ENCODE assay signal across 21 cellular contexts in the genomic region with DNA sequence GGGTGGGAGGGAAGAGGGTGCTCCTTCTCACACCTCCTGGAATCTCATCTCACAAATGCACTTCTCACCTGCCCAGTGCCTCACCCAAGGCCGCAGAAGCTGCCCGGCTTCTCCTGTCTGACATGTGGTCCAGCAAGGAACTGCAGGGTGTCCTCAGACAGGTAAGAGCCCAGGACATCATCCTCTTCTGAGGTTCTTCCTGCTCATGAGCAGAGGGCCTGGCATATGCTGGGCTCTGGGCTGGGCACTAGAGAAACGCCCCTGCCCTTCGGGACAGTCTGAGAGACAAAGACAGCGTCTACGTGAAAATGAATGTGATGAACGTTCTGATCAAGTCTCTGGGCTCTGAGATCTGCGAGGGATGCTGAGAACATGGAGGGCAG. TPM values are rescaled to one million over a fixed set of nuclear protein-coding genes. Genes with fewer than 3 reads are reported as not detected.
DNase-seq lines count a peak whose midpoint lies in the region; ATAC-seq, FAIRE-seq and TF ChIP-seq lines count a peak whose summit lies in the region.
"Had no signal": no experiment of that assay in that cellular context is flagged by ENCODE, and none has a peak within 500 bp of the region (broad histone marks: within the 10 kb centered on the region; RNA-seq: fewer than 3 reads in every experiment).

No MANE protein-coding gene starts in this region.

- H3K9ac ChIP-seq in HCT116 (ENCODE audit: low read length) (no peak overlapping the region), HepG2 (ENCODE audit: insufficient read depth, low read depth, low read length) (no peak overlapping the region)

- H2AFZ ChIP-seq in HCT116 (ENCODE audit: low read depth, low read length, poor library complexity, severe bottlenecking) = no peak overlapping the region
- no peak overlapping the region for H2AFZ ChIP-seq in HepG2 (ENCODE audit: low read length)
- H2AFZ ChIP-seq in osteoblast (ENCODE audit: low read length) = no peak overlapping the region

- POLR2A ChIA-PET in A673 (lab: Charles Lee; ENCODE audit: low non-redundant PET) (no interaction called here), HCT116 (lab: Charles Lee) (no interaction called here), HepG2 (lab: Yijun Ruan, JAX) (no interaction called here)

- no peaks in the 10 kb centered on the region for H3K9me3 ChIP-seq in A673 (ENCODE audit: low read depth, low read length, poor library complexity, severe bottlenecking)
- H3K9me3 ChIP-seq in HCT116 (ENCODE audit: control insufficient read depth in 1 of 2, insufficient read depth in 1 of 2, low read depth in 1 of 2, low read length in 2 of 2) = no peaks in the 10 kb centered on the region
- no peaks in the 10 kb centered on the region for H3K9me3 ChIP-seq in HepG2 (ENCODE audit: low read length)
- no peaks in the 10 kb centered on the region for H3K9me3 ChIP-seq in osteoblast (ENCODE audit: low read depth, low read length)
- H3K9me3 ChIP-seq: BE2C, Caco-2 had no signal

- in situ Hi-C loops in HepG2 (cut with HindIII; ENCODE audit: extremely low pct_ligation_motif_present, low pct_unique_long_range_greater_than_20kb) = no loop called here

- peaks cover 100% of the 10 kb centered on the region for H3K36me3 ChIP-seq in A673 (ENCODE audit: insufficient read depth, low read length, poor library complexity, severe bottlenecking)
- no peaks in the 10 kb centered on the region for H3K36me3 ChIP-seq in HCT116 (ENCODE audit: control insufficient read depth in 1 of 2, insufficient read depth in 2 of 2, low read length in 2 of 2)
- H3K36me3 ChIP-seq in HepG2 (replicated peaks in 1 of 2; ENCODE audit: control insufficient read depth in 1 of 2, insufficient read depth in 2 of 2, low read length in 2 of 2) = no peaks in the 10 kb centered on the region
- no peaks in the 10 kb centered on the region for H3K36me3 ChIP-seq in osteoblast (ENCODE audit: insufficient read depth, low read length)
- H3K36me3 ChIP-seq: BE2C had no signal

- intact Hi-C loops in A673 (cut with micrococcal nuclease; ENCODE audit: unreplicated experiment) (no loop called here), HCT116 (cut with micrococcal nuclease) (no loop called here), HepG2 (cut with micrococcal nuclease; ENCODE audit: unreplicated experiment) (no loop called here)

- no peaks in the 10 kb centered on the region for H4K20me1 ChIP-seq in HCT116 (ENCODE audit: insufficient read depth)
- H4K20me1 ChIP-seq in HepG2 (ENCODE audit: insufficient read depth, low read length) = no peaks in the 10 kb centered on the region
- no peaks in the 10 kb centered on the region for H4K20me1 ChIP-seq in osteoblast (ENCODE audit: insufficient read depth, low read length)

- H3K4me3 ChIP-seq in A673 (ENCODE audit: low read depth, low read length, poor library complexity, severe bottlenecking) (no peak overlapping the region), HCT116 (replicated peaks in 1 of 2; ENCODE audit: low read depth in 1 of 2, low read length in 2 of 2) (no peak overlapping the region), HepG2 (replicated peaks in 1 of 3; ENCODE audit: insufficient read depth in 1 of 3, low read depth in 2 of 3, low read length in 3 of 3) (no peak overlapping the region), osteoblast (ENCODE audit: insufficient read depth, low read length) (no peak overlapping the region)

- CTCF ChIA-PET in A673 (lab: Charles Lee) (no interaction called here), HCT116 (lab: Charles Lee) (no interaction called here), HepG2 (lab: Yijun Ruan, JAX; ENCODE audit: low intra/inter-chr PET ratio, low total read pairs) (no interaction called here)

- H3K4me2 ChIP-seq in HCT116 (ENCODE audit: low read length) = no peak overlapping the region
- no peak overlapping the region for H3K4me2 ChIP-seq in HepG2 (ENCODE audit: low read depth, low read length)
- H3K4me2 ChIP-seq in osteoblast (ENCODE audit: insufficient read depth, low read length) = no peak overlapping the region

- TF ChIP-seq EP300 in HepG2 (IDR thresholded peaks at IDR 0.05; ENCODE audit: low read depth in 2 of 2, low read length in 2 of 2) (no peak), HepG2 (CRISPR knock-in tag; IDR thresholded peaks at IDR 0.05; ENCODE audit: borderline replicate concordance) (no peak)

- 40% methylated on average over 7 of the region's 8 CpGs for WGBS in HepG2 (ENCODE audit: low lambda C conversion rate)

- RAD21 ChIA-PET in HCT116 (lab: Charles Lee; ENCODE audit: low non-redundant PET in 1 of 2, low total read pairs in 2 of 2, uncharacterized antibody in 2 of 2, unreplicated experiment in 2 of 2) = no interaction called here

- TF ChIP-seq CTCF in A673 (conservative IDR thresholded peaks at IDR 0.05; ENCODE audit: low read depth, low read length) = no peak
- no peak for TF ChIP-seq CTCF in HCT116 (IDR thresholded peaks at IDR 0.05 in 2 of 3, conservative IDR thresholded peaks at IDR 0.05 in 1 of 3; ENCODE audit: borderline replicate concordance in 1 of 3, insufficient read depth in 1 of 3, low read depth in 2 of 3, low read length in 2 of 3)
- no peak for TF ChIP-seq CTCF in HepG2 (CRISPR knock-in tag; IDR thresholded peaks at IDR 0.05)
- no peak for TF ChIP-seq CTCF in osteoblast (IDR thresholded peaks at IDR 0.05; ENCODE audit: extremely low read depth, low read depth, low read length)

- H3K4me1 ChIP-seq in A673 (ENCODE audit: insufficient read depth, low read length, poor library complexity, severe bottlenecking) (no peaks in the 10 kb centered on the region), HCT116 (ENCODE audit: control insufficient read depth in 1 of 2, insufficient read depth in 2 of 2, low read length in 2 of 2) (no peaks in the 10 kb centered on the region), HepG2 (ENCODE audit: insufficient read depth, low read length) (no peaks in the 10 kb centered on the region), osteoblast (ENCODE audit: insufficient read depth, low read length) (peaks cover 6% of the 10 kb centered on the region)
- H3K4me1 ChIP-seq: Caco-2 had no signal

- ATAC-seq in HCT116 (peak; percentile 63), HepG2 (peak; percentile 44), GM19452 (IDR thresholded peaks at IDR 0.05; ENCODE audit: unreplicated experiment) (no peak)

- H3K27ac ChIP-seq in A673 (ENCODE audit: low read depth, low read length, poor library complexity, severe bottlenecking) (peak overlapping the region; percentile 59), HCT116 (ENCODE audit: low read depth, low read length) (no peak overlapping the region), HepG2 (ENCODE audit: extremely low read length, insufficient read depth, low read length) (no peak overlapping the region), osteoblast (ENCODE audit: low read depth, low read length) (no peak overlapping the region)

- H3K27me3 ChIP-seq in A673 (replicated peaks; ENCODE audit: insufficient read depth, low read depth, low read length, poor library complexity) (no peaks in the 10 kb centered on the region), HCT116 (ENCODE audit: insufficient read depth, low read length) (no peaks in the 10 kb centered on the region), HepG2 (ENCODE audit: control insufficient read depth in 1 of 2, insufficient read depth in 2 of 2, low read length in 2 of 2) (peaks cover 3 to 4% of the 10 kb centered on the region in 2 experiments; a peak in 3 of 5 replicates), osteoblast (ENCODE audit: insufficient read depth, low read length) (no peaks in the 10 kb centered on the region)
- H3K27me3 ChIP-seq: BE2C had no signal

- DNase-seq in A673 (ENCODE audit: low spot score) (no peak), HCT116 (ENCODE audit: low read depth, low spot score) (no peak), HepG2 (ENCODE audit: low spot score) (no peak), osteoblast (ENCODE audit: insufficient read length, low spot score, missing footprints) (peak; percentile 66), medulla oblongata (ENCODE audit: extremely low spot score) (no peak), cerebellar nuclear complex (lab: John Stamatoyannopoulos, UW) (no peak)
- DNase-seq: ACHN; BE2C; C1 segment of cervical spinal cord; Caco-2; CD4-positive, alpha-beta T cell; DMS79 treated with DMSO at 0.1 percent for 48 hours; GF-D8; GOT3; H7; KG1 had no signal

- H3K9me2 ChIP-seq in HCT116 (ENCODE audit: insufficient read depth) = no peaks in the 10 kb centered on the region

- BruUV-seq in A673 (replicated peaks; lab: Mats Ljungman, UMichigan) (no TSS peak), HCT116 (replicated peaks; lab: Mats Ljungman, UMichigan) (no TSS peak), HepG2 (replicated peaks; lab: Mats Ljungman, UMichigan) (no TSS peak)

- no peak for TF ChIP-seq POLR2A in HCT116 (IDR thresholded peaks at IDR 0.05; ENCODE audit: borderline replicate concordance, extremely low read depth, insufficient read depth, insufficient read length)
- no peak for TF ChIP-seq POLR2A in HepG2 (IDR thresholded peaks at IDR 0.05; ENCODE audit: insufficient read depth in 1 of 2, low read depth in 2 of 2, low read length in 2 of 2)

- FAIRE-seq in HepG2 (lab: Jason Lieb, UNC) = no peak
- FAIRE-seq: D721Med, GM12891, GM19239 had no signal

- H3K79me2 ChIP-seq in HCT116 (ENCODE audit: insufficient read depth, low read length) = no peaks in the 10 kb centered on the region
- H3K79me2 ChIP-seq in HepG2 (ENCODE audit: insufficient read depth, low read length) = no peaks in the 10 kb centered on the region
- no peaks in the 10 kb centered on the region for H3K79me2 ChIP-seq in osteoblast (ENCODE audit: insufficient read depth, low read length)

- TF ChIP-seq RAD21 in HCT116 (IDR thresholded peaks at IDR 0.05; ENCODE audit: low read depth) (no peak), HepG2 (CRISPR knock-in tag; IDR thresholded peaks at IDR 0.05) (no peak)

RNA-seq across cellular contexts. Expression of a gene that starts 42.4 kb away (rescaled TPM):
- total RNA-seq in A673 (2021) = 492 and 535 TPM in 2 replicates
- 0.07 TPM for total RNA-seq in HCT116 (2021; ENCODE audit: unreplicated experiment)
- polyA plus RNA-seq in HCT116 (2012) = 0.01 and 0.07 TPM in 2 replicates
- total RNA-seq in HepG2 (2016; rRNA removed; fragmentation: Illumina TruSeq; extraction: Trizol) = not detected in 2 replicates
- not detected in 2 replicates for total RNA-seq in HepG2 (2016; cell fraction: cytosol; rRNA removed; fragmentation: Illumina TruSeq; extraction: Trizol; ENCODE audit: low read depth)
- not detected in 2 replicates for total RNA-seq in HepG2 (2016; cell fraction: insoluble cytoplasmic fraction; rRNA removed; fragmentation: Illumina TruSeq; extraction: Trizol)
- total RNA-seq in HepG2 (2016; cell fraction: membrane; rRNA removed; fragmentation: Illumina TruSeq; extraction: Trizol) = not detected in 2 replicates
- not detected in 2 replicates for total RNA-seq in HepG2 (2016; cell fraction: nucleus; rRNA removed; fragmentation: Illumina TruSeq; extraction: Trizol)
- polyA plus RNA-seq in HepG2 (2011; rRNA removed) = not detected in 2 replicates
- not detected in 2 replicates for polyA plus RNA-seq in HepG2 (2011; cell fraction: cytosol; rRNA removed)
- polyA plus RNA-seq in HepG2 (2011; cell fraction: nucleus; rRNA removed) = not detected in 2 replicates
- polyA plus RNA-seq in HepG2 (2012) = not detected in 2 replicates
- polyA plus RNA-seq in HepG2 (2016; cell fraction: cytosol; fragmentation: Illumina TruSeq; extraction: Trizol; ENCODE audit: low read depth) = not detected in 2 replicates
- not detected in 2 replicates for polyA plus RNA-seq in HepG2 (2016; cell fraction: insoluble cytoplasmic fraction; fragmentation: Illumina TruSeq; extraction: Trizol; ENCODE audit: low read depth)
- not detected in 2 replicates for polyA plus RNA-seq in HepG2 (2016; cell fraction: membrane; fragmentation: Illumina TruSeq; extraction: Trizol; ENCODE audit: low read depth)
- not detected in 2 replicates for polyA plus RNA-seq in HepG2 (2016; cell fraction: nucleus; fragmentation: Illumina TruSeq; extraction: Trizol; ENCODE audit: insufficient read depth, low read depth)
- 0.23 TPM in 1 of 2 replicates, not detected in the other for polyA minus RNA-seq in HepG2 (2011; rRNA and poly(A)+ RNA removed; ENCODE audit: low replicate concordance)
- not detected in 2 replicates for polyA minus RNA-seq in HepG2 (2011; cell fraction: cytosol; rRNA and poly(A)+ RNA removed)
- not detected in 2 replicates for polyA minus RNA-seq in HepG2 (2011; cell fraction: nucleus; rRNA and poly(A)+ RNA removed)
- under 0.01 TPM in 2 replicates for total RNA-seq in osteoblast
- total RNA-seq: A172; Caco-2; CD4-positive, alpha-beta T cell; H7 had no signal

RNA-seq across cellular contexts. Expression of a gene that starts 51.8 kb away (rescaled TPM):
- 0.90 and 2.3 TPM in 2 replicates for total RNA-seq in A673 (2021)
- 2.0 TPM for total RNA-seq in HCT116 (2021; ENCODE audit: unreplicated experiment)
- polyA plus RNA-seq in HCT116 (2012) = 0.39 and 1.00 TPM in 2 replicates
- 0.20 TPM in 1 of 2 replicates, not detected in the other for total RNA-seq in HepG2 (2016; rRNA removed; fragmentation: Illumina TruSeq; extraction: Trizol)
- not detected in 2 replicates for total RNA-seq in HepG2 (2016; cell fraction: cytosol; rRNA removed; fragmentation: Illumina TruSeq; extraction: Trizol; ENCODE audit: low read depth)
- 0.17 TPM in 1 of 2 replicates, not detected in the other for total RNA-seq in HepG2 (2016; cell fraction: insoluble cytoplasmic fraction; rRNA removed; fragmentation: Illumina TruSeq; extraction: Trizol)
- not detected in 2 replicates for total RNA-seq in HepG2 (2016; cell fraction: membrane; rRNA removed; fragmentation: Illumina TruSeq; extraction: Trizol)
- total RNA-seq in HepG2 (2016; cell fraction: nucleus; rRNA removed; fragmentation: Illumina TruSeq; extraction: Trizol) = 0.71 and 0.88 TPM in 2 replicates
- polyA plus RNA-seq in HepG2 (2011; rRNA removed) = 0.63 and 1.3 TPM in 2 replicates
- polyA plus RNA-seq in HepG2 (2011; cell fraction: cytosol; rRNA removed) = 0.03 and 0.09 TPM in 2 replicates
- polyA plus RNA-seq in HepG2 (2011; cell fraction: nucleus; rRNA removed) = 5.4 and 9.7 TPM in 2 replicates
- polyA plus RNA-seq in HepG2 (2012) = 3.1 and 5.5 TPM in 2 replicates
- polyA plus RNA-seq in HepG2 (2016; cell fraction: cytosol; fragmentation: Illumina TruSeq; extraction: Trizol; ENCODE audit: low read depth) = not detected in 2 replicates
- not detected in 2 replicates for polyA plus RNA-seq in HepG2 (2016; cell fraction: insoluble cytoplasmic fraction; fragmentation: Illumina TruSeq; extraction: Trizol; ENCODE audit: low read depth)
- polyA plus RNA-seq in HepG2 (2016; cell fraction: membrane; fragmentation: Illumina TruSeq; extraction: Trizol; ENCODE audit: low read depth) = not detected in 2 replicates
- polyA plus RNA-seq in HepG2 (2016; cell fraction: nucleus; fragmentation: Illumina TruSeq; extraction: Trizol; ENCODE audit: insufficient read depth, low read depth) = 1.6 TPM in 1 of 2 replicates, not detected in the other
- 0.28 and 1.7 TPM in 2 replicates for polyA minus RNA-seq in HepG2 (2011; rRNA and poly(A)+ RNA removed; ENCODE audit: low replicate concordance)
- not detected in 2 replicates for polyA minus RNA-seq in HepG2 (2011; cell fraction: cytosol; rRNA and poly(A)+ RNA removed)
- polyA minus RNA-seq in HepG2 (2011; cell fraction: nucleus; rRNA and poly(A)+ RNA removed) = 7.9 and 9.4 TPM in 2 replicates
- not detected in 2 replicates for total RNA-seq in osteoblast
- total RNA-seq: CD4-positive, alpha-beta T cell had no signal

Comparison
In these comparisons a context has a peak if more than half of its experiments do, and no peak if none do; other contexts are left out.
1. RNA of a gene that starts 42.4 kb away (total RNA-seq): 492 to 535 TPM in A673; 0.07 TPM in HCT116 (single experiment), not detected in HepG2 and under 0.01 TPM in osteoblast; every median in the first group is over 100 times any median in the second.